19 cellular contexts compared by ENCODE assay signal in the genomic region with DNA sequence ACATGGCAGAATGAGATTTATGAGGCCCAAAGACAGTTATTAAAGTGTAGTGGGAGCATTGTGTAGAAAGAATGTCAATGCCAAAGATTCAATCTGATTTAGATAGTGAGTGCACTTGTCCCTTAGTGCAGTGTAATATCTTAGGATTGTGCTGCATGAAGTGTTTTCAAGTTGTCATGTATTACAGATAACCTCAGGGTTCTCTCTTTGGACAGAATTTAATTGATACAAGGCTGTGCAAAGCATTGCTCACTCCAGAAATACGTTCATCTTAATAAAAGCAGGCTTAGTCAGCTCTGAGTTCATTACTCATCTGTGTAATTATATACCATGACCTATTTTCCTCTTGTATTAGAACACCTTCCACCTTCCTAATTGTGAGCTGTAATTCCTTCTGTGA. TPM values are rescaled to one million over a fixed set of nuclear protein-coding genes. Genes with fewer than 3 reads are reported as not detected.
DNase-seq lines count a peak whose midpoint lies in the region; ATAC-seq and TF ChIP-seq lines count a peak whose summit lies in the region.
"Had no signal": no experiment of that assay in that cellular context is flagged by ENCODE, and none has a peak within 500 bp of the region (broad histone marks: within the 10 kb centered on the region; RNA-seq: fewer than 3 reads in every experiment).

No MANE protein-coding gene starts in this region.

- H3K4me2 ChIP-seq in MM.1S (ENCODE audit: low read depth, low read length): no peak overlapping the region

- no peak for TF ChIP-seq CTCF in MM.1S (IDR thresholded peaks at IDR 0.05; ENCODE audit: low read length)

- H3K36me3 Mint-ChIP-seq in activated T-cell treated with anti-CD3 and anti-CD28 coated beads, Interleukin-2, amount 50 U/mL, for 4 hours (ENCODE audit: insufficient read depth): peaks cover 5% of the 10 kb centered on the region

- peak; percentile 79 to 92 for ATAC-seq in activated T-cell treated with anti-CD3 and anti-CD28 coated beads, Interleukin-2, amount 50 U/mL, for 4 hours
- no peak for ATAC-seq in GM18867 (IDR thresholded peaks at IDR 0.05; ENCODE audit: unreplicated experiment)
- ATAC-seq: K562 had no signal

- H3K9me2 ChIP-seq in MM.1S (replicated peaks; ENCODE audit: insufficient read depth, low read length): no peaks in the 10 kb centered on the region

- H3K36me3 ChIP-seq in MM.1S (replicated peaks; ENCODE audit: insufficient read depth, low read length) (no peaks in the 10 kb centered on the region), MG63 (no peaks in the 10 kb centered on the region)
- H3K36me3 ChIP-seq: thoracic aorta had no signal

- no peak overlapping the region for H3K9ac ChIP-seq in MM.1S (ENCODE audit: low read length)

- H3K27me3 ChIP-seq in MM.1S (replicated peaks; ENCODE audit: insufficient read depth, low read length) (no peaks in the 10 kb centered on the region), MG63 (no peaks in the 10 kb centered on the region)

- peaks cover 16% of the 10 kb centered on the region for H3K9me3 Mint-ChIP-seq in activated T-cell treated with anti-CD3 and anti-CD28 coated beads, Interleukin-2, amount 50 U/mL, for 4 hours

- no peaks in the 10 kb centered on the region for H3F3A ChIP-seq in MM.1S (ENCODE audit: insufficient read depth, low read length)

- no peaks in the 10 kb centered on the region for H3K9me3 ChIP-seq in MM.1S (replicated peaks; ENCODE audit: insufficient read depth, low read length)
- no peaks in the 10 kb centered on the region for H3K9me3 ChIP-seq in MG63
- H3K9me3 ChIP-seq: thoracic aorta had no signal

- no peaks in the 10 kb centered on the region for H3K79me2 ChIP-seq in MM.1S (ENCODE audit: low read length)

- no peak for DNase-seq in activated T-cell treated with anti-CD3 and anti-CD28 coated beads, Interleukin-2, amount 50 U/mL, for 4 hours
- DNase-seq in activated T-cell treated with anti-CD3 and anti-CD28 coated beads for 4 hours: no peak
- DNase-seq in NCI-H69 (lab: John Stamatoyannopoulos, UW): peak; percentile 16
- peak; percentile 56 for DNase-seq in epithelial cell of prostate (ENCODE audit: low read depth, low spot score)
- DNase-seq in skeletal muscle cell (ENCODE audit: low read depth): peak; percentile 24
- no peak for DNase-seq in MM.1S
- DNase-seq in MG63: no peak
- DNase-seq: activated B cell treated with CpG ODN at 0.5 μM for 24 hours, activated gamma-delta T cell treated with Interleukin-2 at 50 U/mL for 16 hours, AML-193, dermis blood vessel endothelial cell, GOT3, hypothalamus, NCI-H2107, SHP77 had no signal

- no peak overlapping the region for H2AFZ ChIP-seq in MM.1S (ENCODE audit: low read length)

- no peaks in the 10 kb centered on the region for H3K27me3 Mint-ChIP-seq in activated T-cell treated with anti-CD3 and anti-CD28 coated beads, Interleukin-2, amount 50 U/mL, for 4 hours (ENCODE audit: low read depth)
- H3K27me3 Mint-ChIP-seq: activated B cell treated with CpG ODN at 0.5 μM for 24 hours had no signal

- H3K4me3 Mint-ChIP-seq in activated T-cell treated with anti-CD3 and anti-CD28 coated beads, Interleukin-2, amount 50 U/mL, for 4 hours: no peak overlapping the region
- H3K4me3 Mint-ChIP-seq: activated B cell treated with CpG ODN at 0.5 μM for 24 hours had no signal

- H3K4me1 ChIP-seq in MM.1S (ENCODE audit: low read length): no peaks in the 10 kb centered on the region

- H4K20me1 ChIP-seq in MM.1S (ENCODE audit: insufficient read depth, low read length): no peaks in the 10 kb centered on the region

- H3K27ac ChIP-seq in epithelial cell of prostate (no peak overlapping the region), MM.1S (ENCODE audit: low read length) (no peak overlapping the region)
- H3K27ac ChIP-seq: thoracic aorta had no signal

- H3K4me3 ChIP-seq in skeletal muscle cell (ENCODE audit: low read depth, low read length) (no peak overlapping the region), MM.1S (ENCODE audit: low read length) (no peak overlapping the region), MG63 (no peak overlapping the region)
- H3K4me3 ChIP-seq: K562, thoracic aorta had no signal

- peaks cover 8% of the 10 kb centered on the region for H3K4me1 Mint-ChIP-seq in activated T-cell treated with anti-CD3 and anti-CD28 coated beads, Interleukin-2, amount 50 U/mL, for 4 hours (ENCODE audit: low read depth)
- H3K4me1 Mint-ChIP-seq: activated B cell treated with CpG ODN at 0.5 μM for 24 hours had no signal

RNA-seq across cellular contexts. Expression of a gene that starts 16.0 kb away (rescaled TPM):
- total RNA-seq in activated T-cell treated with anti-CD3 and anti-CD28 coated beads, Interleukin-2, amount 50 U/mL, for 4 hours: 10 to 100 TPM; 72.2 to 85.8 (median 75.3) TPM
- not detected in 2 replicates for total RNA-seq in MG63 (2014; rRNA removed; shearing (Covaris generic); ENCODE audit: low replicate concordance)
- total RNA-seq: dermis blood vessel endothelial cell, K562, pulmonary artery endothelial cell had no signal

RNA-seq across cellular contexts. Expression of a gene that starts 59.3 kb away (rescaled TPM):
- under 1 TPM in 2 of 3 donors, not detected in 1; 0.20 to 0.26 TPM for total RNA-seq in activated T-cell treated with anti-CD3 and anti-CD28 coated beads, Interleukin-2, amount 50 U/mL, for 4 hours
- total RNA-seq in MG63 (2014; rRNA removed; shearing (Covaris generic); ENCODE audit: low replicate concordance): not detected in 2 replicates
- total RNA-seq: dermis blood vessel endothelial cell, K562, pulmonary artery endothelial cell had no signal

Comparison
In these comparisons a context has a peak if more than half of its experiments do, and no peak if none do; other contexts are left out.
1. DNase-seq: peak in NCI-H69 (single experiment), epithelial cell of prostate (single experiment) and skeletal muscle cell (single experiment); none in activated T-cell treated with anti-CD3 and anti-CD28 coated beads, Interleukin-2, amount 50 U/mL, for 4 hours (single experiment), activated T-cell treated with anti-CD3 and anti-CD28 coated beads for 4 hours (single experiment), MM.1S (single experiment) and MG63 (single experiment).
2. RNA of a gene that starts 16.0 kb away (total RNA-seq): 72.2 to 85.8 TPM in activated T-cell treated with anti-CD3 and anti-CD28 coated beads, Interleukin-2, amount 50 U/mL, for 4 hours; not detected in MG63; every median in the first group is over 10 times any median in the second.